ENCODE assay signal across 8 cellular contexts in genomic region chr15:40104865-40105516, GRCh38. TPM values are rescaled to one million over a fixed set of nuclear protein-coding genes. Genes with fewer than 3 reads are reported as not detected.
A peak's percentile ranks its signal among the peaks of the same experiment; 100 is the strongest.
DNase-seq lines count a peak whose midpoint lies in the region; ATAC-seq and TF ChIP-seq lines count a peak whose summit lies in the region.

No MANE protein-coding gene starts in this region.

- H3K4me3 ChIP-seq in colonic mucosa (no peak overlapping the region), liver (ENCODE audit: low read depth in 1 of 3, low read length in 3 of 3) (no peak overlapping the region)

- intact Hi-C loops in colonic mucosa (cut with DNase I), result loop anchor here (5.0 kb wide), 1 partner anchor 53 kb away; no protein-coding TSS in a partner anchor

- H3K4me1 ChIP-seq in colonic mucosa, result peaks cover 49% of the 10 kb centered on the region
- H3K4me1 ChIP-seq in liver (ENCODE audit: control insufficient read depth in 4 of 4, insufficient read depth in 4 of 4, low read length in 3 of 4), result peaks cover 58 to 87% (median 81%) of the 10 kb centered on the region in 4 donors

- H3K36me3 ChIP-seq in colonic mucosa (no peaks in the 10 kb centered on the region), liver (ENCODE audit: control insufficient read depth in 4 of 4, insufficient read depth in 3 of 4, low read depth in 1 of 4, low read length in 3 of 4) (no peaks in the 10 kb centered on the region)

- H3K4me3 Mint-ChIP-seq in activated CD4-positive, alpha-beta T cell treated with anti-CD3 and anti-CD28 coated beads, Interleukin-2, amount 10 ng/mL, durations not matched to agents 7 days and 5 days, result peak overlapping the region; percentile 35

- H3K9me3 ChIP-seq in colonic mucosa, result no peaks in the 10 kb centered on the region
- H3K9me3 ChIP-seq in liver (ENCODE audit: control insufficient read depth in 4 of 4, low read length in 3 of 4), result no peaks in the 10 kb centered on the region

- no peaks in the 10 kb centered on the region for H3K27me3 ChIP-seq in colonic mucosa
- no peaks in the 10 kb centered on the region for H3K27me3 ChIP-seq in liver (ENCODE audit: control insufficient read depth in 4 of 4, insufficient read depth in 4 of 4, low read length in 3 of 4)

- ATAC-seq in HG03354 (IDR thresholded peaks at IDR 0.05; ENCODE audit: poor library complexity, severe bottlenecking, unreplicated experiment) (peak; percentile 34), GM21717 (IDR thresholded peaks at IDR 0.05; ENCODE audit: unreplicated experiment) (no peak)

- CTCF ChIA-PET in activated CD4-positive, alpha-beta T cell treated with anti-CD3 and anti-CD28 coated beads, Interleukin-2, amount 10 ng/mL, durations not matched to agents 7 days and 5 days (lab: Charles Lee), result interaction anchor here (0.6 to 23.5 kb wide), 22 partner anchors 5 to 335 kb away, joined by 3 to 305 read pairs (median 4); partner anchors contain the start of genes BAHD1, BMF and KNSTRN

- TF ChIP-seq CTCF in colonic mucosa (IDR thresholded peaks at IDR 0.05), result peak; percentile 98
- peak; percentile 82 for TF ChIP-seq CTCF in liver (IDR thresholded peaks at IDR 0.05; ENCODE audit: low read depth, low read length, missing input control)

- DNase-seq in GDM1 (lab: John Stamatoyannopoulos, UW) (peak; percentile 69), NCI-H524 treated with DMSO at 0.1 percent for 48 hours (lab: John Stamatoyannopoulos, UW) (peak; percentile 65), colonic mucosa (peak; percentile 94)
- peak; percentile 78 for DNase-seq in activated CD4-positive, alpha-beta T cell treated with anti-CD3 and anti-CD28 coated beads, Interleukin-2, amount 10 ng/mL, durations not matched to agents 7 days and 5 days
- peak; percentile 85 for DNase-seq in stimulated activated CD4-positive, alpha-beta T cell treated with anti-CD3 and anti-CD28 coated beads, Interleukin-4, amount 100 ng/mL, for 1 hour

- POLR2A ChIA-PET in activated CD4-positive, alpha-beta T cell treated with anti-CD3 and anti-CD28 coated beads, Interleukin-2, amount 10 ng/mL, durations not matched to agents 7 days and 5 days (lab: Charles Lee), result interaction anchor here (0.5 kb wide), 1 partner anchor 40 kb away, joined by 4 read pairs; no protein-coding TSS in a partner anchor

- no peaks in the 10 kb centered on the region for H3K9me3 Mint-ChIP-seq in activated CD4-positive, alpha-beta T cell treated with anti-CD3 and anti-CD28 coated beads, Interleukin-2, amount 10 ng/mL, durations not matched to agents 7 days and 5 days

- peak; percentile 58 to 82 for TF ChIP-seq RAD21 in liver (IDR thresholded peaks at IDR 0.05)

- peaks cover 20% of the 10 kb centered on the region for H3K36me3 Mint-ChIP-seq in activated CD4-positive, alpha-beta T cell treated with anti-CD3 and anti-CD28 coated beads, Interleukin-2, amount 10 ng/mL, durations not matched to agents 7 days and 5 days (ENCODE audit: low read depth)

- H3K4me1 Mint-ChIP-seq in activated CD4-positive, alpha-beta T cell treated with anti-CD3 and anti-CD28 coated beads, Interleukin-2, amount 10 ng/mL, durations not matched to agents 7 days and 5 days, result peaks cover 81% of the 10 kb centered on the region

- H3K27ac ChIP-seq in colonic mucosa (peak overlapping the region; percentile 46), liver (ENCODE audit: low read depth in 1 of 2, low read length in 2 of 2) (peak overlapping the region; percentile 38 to 39)

- 31% methylated on average over 16 of the region's 16 CpGs for WGBS in liver

- H3K9ac ChIP-seq in colonic mucosa (ENCODE audit: low read depth in 2 of 2, low read length in 2 of 2), result peak overlapping the region; percentile 54 to 84
- H3K9ac ChIP-seq in liver (ENCODE audit: low read depth in 1 of 2, low read length in 2 of 2), result peak overlapping the region in 1 of 2 donors; percentile 8

- peak overlapping the region; percentile 75 for H3K27ac Mint-ChIP-seq in activated CD4-positive, alpha-beta T cell treated with anti-CD3 and anti-CD28 coated beads, Interleukin-2, amount 10 ng/mL, durations not matched to agents 7 days and 5 days

- peaks cover 2% of the 10 kb centered on the region for H3K27me3 Mint-ChIP-seq in activated CD4-positive, alpha-beta T cell treated with anti-CD3 and anti-CD28 coated beads, Interleukin-2, amount 10 ng/mL, durations not matched to agents 7 days and 5 days

TF ChIP-seq in liver, 16 proteins besides CTCF, POLR2A, EP300 and RAD21:
- TF ChIP-seq SP1 (IDR thresholded peaks at IDR 0.05) (peak; percentile 8), MAX (IDR thresholded peaks at IDR 0.05) (no peak), RXRA (IDR thresholded peaks at IDR 0.05) (peak; percentile 24 to 28)

RNA-seq across cellular contexts. Expression of gene BMF, which starts 3.7 kb away (rescaled TPM):
- 1 to 10 TPM; 8.5 to 8.6 TPM for total RNA-seq in activated CD4-positive, alpha-beta T cell treated with anti-CD3 and anti-CD28 coated beads, Interleukin-2, amount 10 ng/mL, durations not matched to agents 7 days and 5 days
- total RNA-seq in colonic mucosa (10 to 100 TPM in 1 of 2 donors, 1 to 10 TPM in 1; 5.0 to 11.6 TPM), liver (10 to 100 TPM in 1 of 2 donors, 1 to 10 TPM in 1; 6.6 to 10.2 TPM)
- polyA plus RNA-seq in liver, result 1 to 10 TPM in 1 of 2 donors, under 1 TPM in 1; 0.63 to 1.4 TPM

RNA-seq across cellular contexts. Expression of gene BUB1B, which starts 55.9 kb away (rescaled TPM):
- total RNA-seq in activated CD4-positive, alpha-beta T cell treated with anti-CD3 and anti-CD28 coated beads, Interleukin-2, amount 10 ng/mL, durations not matched to agents 7 days and 5 days, result 10 to 100 TPM; 81.1 to 89.0 TPM
- 10 to 100 TPM; 10.2 to 48.3 TPM for total RNA-seq in colonic mucosa
- total RNA-seq in liver, result 10 to 100 TPM in 1 of 2 donors, under 1 TPM in 1; 0.08 to 31.1 TPM
- 1 to 10 TPM in 1 of 2 donors, under 1 TPM in 1; 0.63 to 1.0 TPM for polyA plus RNA-seq in liver
